1 cellular context compared by ENCODE assay signal in genomic region chr2:105329197-105329554, GRCh38.
TF ChIP-seq lines count a peak whose summit lies in the region.

No MANE protein-coding gene starts in this region.

TF ChIP-seq in HepG2, 621 proteins besides CTCF, POLR2A, EP300 and RAD21 (continued from another document):
- no peak for TF ChIP-seq ZBTB33 (CRISPR knock-in tag; IDR thresholded peaks at IDR 0.05)
- TF ChIP-seq TBP (CRISPR knock-in tag; IDR thresholded peaks at IDR 0.05): no peak
